ENCODE assay signal across 8 cellular contexts in the genomic region with DNA sequence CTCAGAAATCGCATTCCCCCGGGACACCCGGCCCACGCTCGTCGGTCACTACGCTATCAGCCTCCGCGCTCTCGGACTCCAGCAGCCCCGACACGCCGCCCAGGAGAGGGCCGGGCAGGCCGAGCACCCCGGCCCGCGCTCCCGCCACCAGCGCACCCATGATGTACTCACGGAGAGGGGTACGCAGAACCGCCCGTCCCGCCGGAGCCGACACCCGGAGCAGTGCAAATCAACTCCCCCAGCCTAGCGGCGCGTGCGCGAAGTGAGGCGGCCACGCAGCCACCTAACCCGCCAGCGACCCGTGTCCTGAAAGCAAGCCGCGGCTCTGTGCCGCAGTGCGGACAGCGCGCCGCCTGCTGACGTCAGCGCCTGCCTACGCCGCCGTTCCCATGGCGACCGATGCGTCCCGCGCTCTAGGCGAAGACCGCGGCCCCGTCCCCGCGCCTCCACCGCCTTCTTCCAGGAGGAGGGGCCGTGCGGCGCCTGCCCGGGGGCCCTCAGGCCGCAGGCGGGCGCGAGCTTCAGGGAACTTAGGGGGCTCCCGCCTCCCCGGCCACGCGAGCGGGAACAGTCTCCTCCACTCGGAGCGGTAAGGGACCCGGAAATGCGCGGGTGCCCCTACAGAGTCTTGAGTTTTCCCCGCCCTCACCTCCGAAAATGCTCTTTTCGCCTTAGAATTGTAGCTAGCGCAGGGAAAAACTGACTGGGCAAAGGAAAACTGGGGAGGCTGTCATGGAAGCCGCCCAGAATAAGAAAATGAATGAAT. TPM values are rescaled to one million over a fixed set of nuclear protein-coding genes. Genes with fewer than 3 reads are reported as not detected.
DNase-seq lines count a peak whose midpoint lies in the region; ATAC-seq and TF ChIP-seq lines count a peak whose summit lies in the region.

A gene (minus strand): TSS at position 329 of the 766 bp plus-strand sequence. CDS start 5,503 bp downstream, outside the sequence.

- under 1% methylated on average over 85 of the region's 85 CpGs for WGBS in urinary bladder

- H3K27me3 ChIP-seq in right atrium auricular region: no peaks in the 10 kb centered on the region

- DNase-seq in NCI-H1417 treated with DMSO at 0.1 percent for 48 hours (lab: John Stamatoyannopoulos, UW) (peak; percentile 73), amniotic stem cell (lab: John Stamatoyannopoulos, UW) (peak; percentile 93), right atrium auricular region (ENCODE audit: low spot score) (peak; percentile 95), pulmonary artery endothelial cell (ENCODE audit: low read depth, low spot score) (peak; percentile 77)

- H3K9me3 ChIP-seq in right atrium auricular region: no peaks in the 10 kb centered on the region

- H3K4me1 ChIP-seq in right atrium auricular region (peaks cover 0 to 16% of the 10 kb centered on the region in 2 donors), urinary bladder (ENCODE audit: insufficient read depth) (peaks cover 2% of the 10 kb centered on the region)

- no peaks in the 10 kb centered on the region for H3K36me3 ChIP-seq in right atrium auricular region
- no peaks in the 10 kb centered on the region for H3K36me3 ChIP-seq in urinary bladder (ENCODE audit: insufficient read depth)

- intact Hi-C loops in T-helper 1 cell treated with Interleukin-12 subunit alpha and Interleukin-12 subunit beta and Interleukin-4 antibody, amounts not matched to agents 30 ng/mL and 1 ng/mL, for 36 hours (cut with micrococcal nuclease): loop anchor here (1.0 to 5.0 kb wide), 17 partner anchors 15 to 1545 kb away; a partner anchor contains a TSS

- peak within 1 kb of the TSS; percentile 76 to 85 for H3K4me3 ChIP-seq in right atrium auricular region
- peak within 1 kb of the TSS; percentile 70 for H3K4me3 ChIP-seq in urinary bladder (ENCODE audit: low read depth, low read length)

- H3K27ac ChIP-seq in right atrium auricular region (peak within 1 kb of the TSS; percentile 98), urinary bladder (ENCODE audit: low read depth) (peak within 1 kb of the TSS; percentile 97)

- ATAC-seq in GM18498 (IDR thresholded peaks at IDR 0.05; ENCODE audit: unreplicated experiment) (peak; percentile 97), HG02840 (IDR thresholded peaks at IDR 0.05; ENCODE audit: low FRiP score, unreplicated experiment) (peak; percentile 96)

- TF ChIP-seq CTCF in right atrium auricular region (IDR thresholded peaks at IDR 0.05): no peak

RNA-seq across cellular contexts. Expression of the gene that starts here (rescaled TPM):
- total RNA-seq in T-helper 1 cell treated with Interleukin-12 subunit alpha and Interleukin-12 subunit beta and Interleukin-4 antibody, amounts not matched to agents 30 ng/mL and 1 ng/mL, for 36 hours: 18.4 and 19.5 TPM in 2 replicates
- total RNA-seq in right atrium auricular region (10 to 100 TPM in 1 of 2 donors, 1 to 10 TPM in 1; 8.5 to 10.2 TPM), pulmonary artery endothelial cell (9.9 and 13.5 TPM in 2 replicates), urinary bladder (101 TPM)
- 8.3 TPM for polyA plus RNA-seq in urinary bladder

Comparison
In these comparisons a context has a peak if more than half of its experiments do, and no peak if none do; other contexts are left out.
1. Peak in every context shown above with its lines: DNase-seq, ATAC-seq, H3K4me3 ChIP-seq and H3K27ac ChIP-seq.